ENCODE assay signal across 14 cellular contexts in genomic region chr1:214581785-214582184, GRCh38.
DNase-seq lines count a peak whose midpoint lies in the region; ATAC-seq and TF ChIP-seq lines count a peak whose summit lies in the region.
"Had no signal": no experiment of that assay in that cellular context is flagged by ENCODE, and none has a peak within 500 bp of the region (broad histone marks: within the 10 kb centered on the region; RNA-seq: fewer than 3 reads in every experiment).

No MANE protein-coding gene starts in this region.

- no peak for ATAC-seq in HG03175 (IDR thresholded peaks at IDR 0.05; ENCODE audit: unreplicated experiment)
- ATAC-seq: activated T-cell treated with anti-CD3 and anti-CD28 coated beads, Interleukin-2, amount 50 U/mL, for 4 hours; left lung; T-helper 17 cell had no signal

- H3K4me3 ChIP-seq in epithelial cell of esophagus (ENCODE audit: low read length) (no peak overlapping the region), skeletal muscle cell (ENCODE audit: low read depth, low read length) (no peak overlapping the region)
- H3K4me3 ChIP-seq: left lung had no signal

- no peak for TF ChIP-seq CTCF in epithelial cell of esophagus (IDR thresholded peaks at IDR 0.05; ENCODE audit: insufficient read depth, low read depth, low read length, missing control alignments)

- DNase-seq in NCI-H82 (lab: John Stamatoyannopoulos, UW) (peak; percentile 35), NCI-H82 treated with DMSO at 0.1 percent for 48 hours (lab: John Stamatoyannopoulos, UW; ENCODE audit: unreplicated experiment) (no peak), RKO (ENCODE audit: low spot score) (peak; percentile 77), epithelial cell of esophagus (ENCODE audit: low read depth) (peak; percentile 88), skeletal muscle cell (ENCODE audit: low read depth) (peak; percentile 78), inferior parietal cortex (ENCODE audit: extremely low spot score) (no peak)
- DNase-seq in stimulated activated CD4-positive, alpha-beta T cell treated with anti-CD3 and anti-CD28 coated beads, Interleukin-2, amount 100 ng/mL, for 24 hours = no peak
- DNase-seq: activated T-cell treated with anti-CD3 and anti-CD28 coated beads, Interleukin-2, amount 50 U/mL, for 4 hours; effector CD4-positive, alpha-beta T cell; left lung; NCI-H345; right cardiac atrium; T-helper 17 cell had no signal

Comparison
In these comparisons a context has a peak if more than half of its experiments do, and no peak if none do; other contexts are left out.
1. DNase-seq: peak in NCI-H82 (single experiment), RKO (single experiment), epithelial cell of esophagus (single experiment) and skeletal muscle cell (single experiment); none in NCI-H82 treated with DMSO at 0.1 percent for 48 hours (single experiment), inferior parietal cortex (single experiment) and stimulated activated CD4-positive, alpha-beta T cell treated with anti-CD3 and anti-CD28 coated beads, Interleukin-2, amount 100 ng/mL, for 24 hours (0 of 2).